ENCODE assay signal across 1 cellular context in the genomic region with DNA sequence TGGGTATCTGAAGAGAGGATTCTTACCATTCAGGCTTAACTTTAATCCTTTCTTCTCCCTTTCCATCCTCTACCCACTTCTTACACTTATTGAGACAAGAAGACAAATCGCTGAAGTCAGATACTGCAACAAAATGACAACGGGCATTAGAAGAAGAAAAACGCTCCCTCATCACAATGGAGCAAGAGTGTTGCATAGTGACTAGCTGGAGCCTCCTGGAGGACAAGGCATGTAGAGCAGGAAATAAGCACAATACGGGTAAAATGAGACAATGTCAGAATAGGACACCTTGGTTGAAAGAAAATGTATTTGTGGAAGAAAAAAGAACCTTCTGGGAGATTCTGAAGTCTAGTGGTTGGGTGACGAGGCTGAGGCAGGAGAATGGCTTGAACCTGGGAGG.
TF ChIP-seq lines count a peak whose summit lies in the region.

No MANE protein-coding gene starts in this region.

TF ChIP-seq in GM23338, 12 proteins besides CTCF, POLR2A, EP300 and RAD21 (continued from another document):
- TF ChIP-seq, protein P1, sequence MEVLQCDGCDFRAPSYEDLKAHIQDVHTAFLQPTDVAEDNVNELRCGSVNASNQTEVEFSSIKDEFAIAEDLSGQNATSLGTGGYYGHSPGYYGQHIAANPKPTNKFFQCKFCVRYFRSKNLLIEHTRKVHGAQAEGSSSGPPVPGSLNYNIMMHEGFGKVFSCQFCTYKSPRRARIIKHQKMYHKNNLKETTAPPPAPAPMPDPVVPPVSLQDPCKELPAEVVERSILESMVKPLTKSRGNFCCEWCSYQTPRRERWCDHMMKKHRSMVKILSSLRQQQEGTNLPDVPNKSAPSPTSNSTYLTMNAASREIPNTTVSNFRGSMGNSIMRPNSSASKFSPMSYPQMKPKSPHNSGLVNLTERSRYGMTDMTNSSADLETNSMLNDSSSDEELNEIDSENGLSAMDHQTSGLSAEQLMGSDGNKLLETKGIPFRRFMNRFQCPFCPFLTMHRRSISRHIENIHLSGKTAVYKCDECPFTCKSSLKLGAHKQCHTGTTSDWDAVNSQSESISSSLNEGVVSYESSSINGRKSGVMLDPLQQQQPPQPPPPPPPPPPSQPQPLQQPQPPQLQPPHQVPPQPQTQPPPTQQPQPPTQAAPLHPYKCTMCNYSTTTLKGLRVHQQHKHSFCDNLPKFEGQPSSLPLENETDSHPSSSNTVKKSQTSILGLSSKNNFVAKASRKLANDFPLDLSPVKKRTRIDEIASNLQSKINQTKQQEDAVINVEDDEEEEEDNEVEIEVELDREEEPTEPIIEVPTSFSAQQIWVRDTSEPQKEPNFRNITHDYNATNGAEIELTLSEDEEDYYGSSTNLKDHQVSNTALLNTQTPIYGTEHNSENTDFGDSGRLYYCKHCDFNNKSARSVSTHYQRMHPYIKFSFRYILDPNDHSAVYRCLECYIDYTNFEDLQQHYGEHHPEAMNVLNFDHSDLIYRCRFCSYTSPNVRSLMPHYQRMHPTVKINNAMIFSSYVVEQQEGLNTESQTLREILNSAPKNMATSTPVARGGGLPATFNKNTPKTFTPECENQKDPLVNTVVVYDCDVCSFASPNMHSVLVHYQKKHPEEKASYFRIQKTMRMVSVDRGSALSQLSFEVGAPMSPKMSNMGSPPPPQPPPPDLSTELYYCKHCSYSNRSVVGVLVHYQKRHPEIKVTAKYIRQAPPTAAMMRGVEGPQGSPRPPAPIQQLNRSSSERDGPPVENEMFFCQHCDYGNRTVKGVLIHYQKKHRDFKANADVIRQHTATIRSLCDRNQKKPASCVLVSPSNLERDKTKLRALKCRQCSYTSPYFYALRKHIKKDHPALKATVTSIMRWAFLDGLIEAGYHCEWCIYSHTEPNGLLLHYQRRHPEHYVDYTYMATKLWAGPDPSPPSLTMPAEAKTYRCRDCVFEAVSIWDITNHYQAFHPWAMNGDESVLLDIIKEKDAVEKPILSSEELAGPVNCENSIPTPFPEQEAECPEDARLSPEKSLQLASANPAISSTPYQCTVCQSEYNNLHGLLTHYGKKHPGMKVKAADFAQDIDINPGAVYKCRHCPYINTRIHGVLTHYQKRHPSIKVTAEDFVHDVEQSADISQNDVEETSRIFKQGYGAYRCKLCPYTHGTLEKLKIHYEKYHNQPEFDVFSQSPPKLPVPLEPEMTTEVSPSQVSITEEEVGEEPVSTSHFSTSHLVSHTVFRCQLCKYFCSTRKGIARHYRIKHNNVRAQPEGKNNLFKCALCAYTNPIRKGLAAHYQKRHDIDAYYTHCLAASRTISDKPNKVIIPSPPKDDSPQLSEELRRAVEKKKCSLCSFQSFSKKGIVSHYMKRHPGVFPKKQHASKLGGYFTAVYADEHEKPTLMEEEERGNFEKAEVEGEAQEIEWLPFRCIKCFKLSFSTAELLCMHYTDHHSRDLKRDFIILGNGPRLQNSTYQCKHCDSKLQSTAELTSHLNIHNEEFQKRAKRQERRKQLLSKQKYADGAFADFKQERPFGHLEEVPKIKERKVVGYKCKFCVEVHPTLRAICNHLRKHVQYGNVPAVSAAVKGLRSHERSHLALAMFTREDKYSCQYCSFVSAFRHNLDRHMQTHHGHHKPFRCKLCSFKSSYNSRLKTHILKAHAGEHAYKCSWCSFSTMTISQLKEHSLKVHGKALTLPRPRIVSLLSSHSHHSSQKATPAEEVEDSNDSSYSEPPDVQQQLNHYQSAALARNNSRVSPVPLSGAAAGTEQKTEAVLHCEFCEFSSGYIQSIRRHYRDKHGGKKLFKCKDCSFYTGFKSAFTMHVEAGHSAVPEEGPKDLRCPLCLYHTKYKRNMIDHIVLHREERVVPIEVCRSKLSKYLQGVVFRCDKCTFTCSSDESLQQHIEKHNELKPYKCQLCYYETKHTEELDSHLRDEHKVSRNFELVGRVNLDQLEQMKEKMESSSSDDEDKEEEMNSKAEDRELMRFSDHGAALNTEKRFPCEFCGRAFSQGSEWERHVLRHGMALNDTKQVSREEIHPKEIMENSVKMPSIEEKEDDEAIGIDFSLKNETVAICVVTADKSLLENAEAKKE (CRISPR knock-in tag; IDR thresholded peaks at IDR 0.05), result no peak
- TF ChIP-seq EZH2phosphoT487 (IDR thresholded peaks at IDR 0.05; ENCODE audit: unreplicated experiment) (no peak), EZH2 (IDR thresholded peaks at IDR 0.05; ENCODE audit: low read depth, unreplicated experiment) (no peak), ZNF114 (CRISPR knock-in tag; IDR thresholded peaks at IDR 0.05) (no peak), STAT1 (IDR thresholded peaks at IDR 0.05; ENCODE audit: unreplicated experiment) (no peak), JUNB (IDR thresholded peaks at IDR 0.05; ENCODE audit: unreplicated experiment) (no peak), ZNF331 (CRISPR knock-in tag; IDR thresholded peaks at IDR 0.05; ENCODE audit: low read depth) (no peak)
- TF ChIP-seq, protein P2, sequence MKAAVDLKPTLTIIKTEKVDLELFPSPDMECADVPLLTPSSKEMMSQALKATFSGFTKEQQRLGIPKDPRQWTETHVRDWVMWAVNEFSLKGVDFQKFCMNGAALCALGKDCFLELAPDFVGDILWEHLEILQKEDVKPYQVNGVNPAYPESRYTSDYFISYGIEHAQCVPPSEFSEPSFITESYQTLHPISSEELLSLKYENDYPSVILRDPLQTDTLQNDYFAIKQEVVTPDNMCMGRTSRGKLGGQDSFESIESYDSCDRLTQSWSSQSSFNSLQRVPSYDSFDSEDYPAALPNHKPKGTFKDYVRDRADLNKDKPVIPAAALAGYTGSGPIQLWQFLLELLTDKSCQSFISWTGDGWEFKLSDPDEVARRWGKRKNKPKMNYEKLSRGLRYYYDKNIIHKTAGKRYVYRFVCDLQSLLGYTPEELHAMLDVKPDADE (IDR thresholded peaks at IDR 0.05), result no peak
TF ChIP-seq in GM23338: peak in this region for 0.
